In the genomic region with DNA sequence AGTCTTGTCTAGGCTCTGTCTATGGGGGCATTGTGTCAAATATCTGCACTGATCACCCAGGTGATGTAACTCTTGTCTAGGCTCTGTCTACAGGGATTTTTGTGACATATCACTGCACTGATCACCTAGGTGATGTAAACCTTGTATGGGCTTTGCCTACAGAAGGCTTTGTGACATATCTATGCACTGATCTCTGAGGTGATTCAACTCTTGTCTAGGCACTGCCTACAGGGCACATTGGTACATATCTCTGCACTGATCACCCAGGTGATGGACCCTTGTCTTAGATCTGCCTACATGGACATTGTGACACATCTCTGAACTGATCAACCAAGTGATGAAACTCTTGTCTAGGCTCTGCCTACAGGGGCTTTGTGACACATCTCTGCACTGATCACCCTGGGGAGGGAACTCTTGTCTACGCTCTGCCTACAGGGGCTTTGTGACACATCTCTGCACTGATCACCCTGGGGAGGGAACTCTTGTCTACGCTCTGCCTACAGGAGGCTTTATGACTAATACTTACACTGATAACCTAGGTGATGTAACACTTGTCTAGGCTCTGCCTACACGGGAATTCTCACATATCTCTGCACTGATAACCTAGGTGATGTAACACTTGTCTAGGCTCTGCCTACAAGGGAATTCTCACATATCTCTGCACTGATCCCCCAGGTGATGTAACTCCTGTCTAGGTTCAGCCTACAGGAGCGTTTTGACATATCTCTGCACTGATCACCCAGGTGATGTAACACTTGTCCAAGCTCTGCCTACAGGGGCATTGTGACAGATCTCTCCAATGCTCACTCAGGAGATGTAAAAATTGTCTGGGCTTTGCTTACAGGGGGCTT, we compare ENCODE assay signal across 7 cellular contexts. TPM values are rescaled to one million over a fixed set of nuclear protein-coding genes. Genes with fewer than 3 reads are reported as not detected.
DNase-seq lines count a peak whose midpoint lies in the region; ATAC-seq and TF ChIP-seq lines count a peak whose summit lies in the region.
"Not testable (repeated sequence)": the region's sequence is repeated elsewhere in the genome, so short reads cannot be mapped to it uniquely, and the experiment has no call there.

No MANE protein-coding gene starts in this region.

- not testable (repeated sequence) for H3K27ac ChIP-seq in GM23248
- H3K27ac ChIP-seq in VCaP, result peak overlapping the region; percentile 86

- peak; percentile 4 for DNase-seq in GM23248
- peak; percentile 53 to 59 for DNase-seq in activated T-cell treated with anti-CD3 and anti-CD28 coated beads, Interleukin-2, amount 50 U/mL, for 48 hours
- DNase-seq in Right ventricle myocardium superior, natural killer cell: not testable (repeated sequence)
- peak; percentile 70 for DNase-seq in stimulated activated CD4-positive, alpha-beta T cell treated with anti-CD3 and anti-CD28 coated beads, Interleukin-4, amount 100 ng/mL, for 24 hours

- not testable (repeated sequence) for H3K9me2 ChIP-seq in GM23248 (ENCODE audit: insufficient read depth)

- H2AFZ ChIP-seq in GM23248, result not testable (repeated sequence)

- H3K36me3 Mint-ChIP-seq in brain, result not testable (repeated sequence)
- peaks cover 34% of the 10 kb centered on the region for H3K36me3 Mint-ChIP-seq in natural killer cell

- H3K27ac Mint-ChIP-seq in brain, result peak overlapping the region; percentile 81 to 98 (median 95)
- H3K27ac Mint-ChIP-seq in natural killer cell, result peak overlapping the region; percentile 82 to 84

- 36 to 45% methylated on average over 4 of the region's 4 CpGs for WGBS in GM23248 (ENCODE audit: low coverage in 1 of 2, low lambda C conversion rate in 2 of 2, missing lambda C conversion rate in 2 of 2), 2 experiments

- not testable (repeated sequence) for H3K9ac ChIP-seq in GM23248

- not testable (repeated sequence) for H3K27me3 ChIP-seq in GM23248 (replicated peaks; ENCODE audit: insufficient read depth)

- H3K79me2 ChIP-seq in GM23248 (ENCODE audit: insufficient read depth), result not testable (repeated sequence)

- ATAC-seq in Right ventricle myocardium superior (ENCODE audit: poor library complexity), result peak; percentile 4
- not testable (repeated sequence) for ATAC-seq in natural killer cell

- not testable (repeated sequence) for H3F3A ChIP-seq in GM23248 (ENCODE audit: insufficient read depth)

- not testable (repeated sequence) for H3K9me3 ChIP-seq in GM23248 (ENCODE audit: low read depth)

- not testable (repeated sequence) for H3K4me2 ChIP-seq in GM23248 (ENCODE audit: unreplicated experiment)

- H3K9me3 Mint-ChIP-seq in brain (peaks cover 24 to 48% (median 44%) of the 10 kb centered on the region in 5 experiments), natural killer cell (peaks cover 12 to 18% of the 10 kb centered on the region in 2 donors)

- not testable (repeated sequence) for H3K4me3 ChIP-seq in GM23248

- peak overlapping the region; percentile 87 to 91 (median 88) for H3K4me3 Mint-ChIP-seq in brain
- H3K4me3 Mint-ChIP-seq in natural killer cell, result peak overlapping the region; percentile 88

- intact Hi-C loops in Right ventricle myocardium superior (cut with DNase I); natural killer cell (cut with micrococcal nuclease): not testable (repeated sequence)

- not testable (repeated sequence) for H3K4me1 ChIP-seq in GM23248 (ENCODE audit: insufficient read depth)

- not testable (repeated sequence) for H3K27me3 Mint-ChIP-seq in brain; natural killer cell (ENCODE audit: low read depth in 2 of 2)

- TF ChIP-seq CTCF in VCaP (conservative IDR thresholded peaks at IDR 0.05); brain (conservative IDR thresholded peaks at IDR 0.05); natural killer cell (IDR thresholded peaks at IDR 0.05): not testable (repeated sequence)

- H3K4me1 Mint-ChIP-seq in brain, result not testable (repeated sequence)
- peaks cover 11 to 12% of the 10 kb centered on the region in 2 donors for H3K4me1 Mint-ChIP-seq in natural killer cell

- in situ Hi-C loops in GM23248 (cut with MboI), result not testable (repeated sequence)

- not testable (repeated sequence) for H3K36me3 ChIP-seq in GM23248 (ENCODE audit: low read depth)

- H4K20me1 ChIP-seq in GM23248 (ENCODE audit: insufficient read depth), result not testable (repeated sequence)

RNA-seq across cellular contexts. Expression of a gene that starts 47.8 kb away (rescaled TPM):
- total RNA-seq in GM23248 (2014; rRNA removed; shearing (Covaris generic)), result 13.9 and 16.1 TPM in 2 replicates
- polyA plus RNA-seq in GM23248 (2016; fragmentation: Nextera tagmentation; extraction: Ambion mirVana), result 94.8 and 96.9 TPM in 2 replicates
- polyA plus RNA-seq in brain (ENCODE audit: insufficient read depth, low read depth, low replicate concordance), result 29.4 TPM
- 47.8 TPM for total RNA-seq in Right ventricle myocardium superior
- 10 to 100 TPM; 48.4 to 56.8 (median 50.8) TPM for total RNA-seq in natural killer cell
